ENCODE assay signal across 1 cellular context in the genomic region with DNA sequence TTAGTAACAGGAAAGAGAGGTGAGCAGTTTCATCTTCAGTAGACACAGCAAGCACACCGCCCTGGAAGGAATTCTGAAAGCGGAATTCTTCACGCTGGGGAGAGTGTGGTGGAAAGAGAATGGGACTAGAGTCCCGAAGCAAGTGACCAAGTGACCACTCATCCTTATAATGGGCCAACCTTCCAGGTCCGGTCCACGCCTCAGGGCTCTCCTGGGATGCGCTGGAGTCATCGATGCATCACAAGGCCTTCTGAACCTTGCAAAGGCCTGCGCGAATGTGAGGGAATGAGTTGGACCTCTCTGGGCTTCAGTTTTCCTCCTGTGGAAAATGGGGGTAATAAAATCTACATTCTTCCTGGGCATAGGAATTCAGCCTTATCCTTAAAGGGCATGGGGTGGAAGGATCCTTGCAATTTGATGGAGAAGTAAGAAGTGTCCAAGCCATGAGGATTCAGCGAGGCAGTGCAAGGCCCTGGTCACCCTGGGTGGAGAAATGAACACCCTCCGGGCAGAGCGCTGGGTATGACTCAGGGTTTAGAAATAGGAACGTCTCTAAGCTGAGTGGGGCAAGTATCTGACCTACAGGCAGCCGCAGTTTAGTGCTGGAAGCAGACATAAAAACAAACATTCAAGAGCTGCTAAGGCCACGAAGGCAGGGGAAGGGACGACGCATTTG.
TF ChIP-seq lines count a peak whose summit lies in the region.

No MANE protein-coding gene starts in this region.

TF ChIP-seq in HCT116, 20 proteins besides CTCF, POLR2A, EP300 and RAD21:
- TF ChIP-seq, protein P1, sequence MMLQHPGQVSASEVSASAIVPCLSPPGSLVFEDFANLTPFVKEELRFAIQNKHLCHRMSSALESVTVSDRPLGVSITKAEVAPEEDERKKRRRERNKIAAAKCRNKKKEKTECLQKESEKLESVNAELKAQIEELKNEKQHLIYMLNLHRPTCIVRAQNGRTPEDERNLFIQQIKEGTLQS (IDR thresholded peaks at IDR 0.05), result no peak
- TF ChIP-seq REST (IDR thresholded peaks at IDR 0.05; ENCODE audit: low read depth) (no peak), FOSL1 (IDR thresholded peaks at IDR 0.05; ENCODE audit: low read depth) (no peak), JUND (IDR thresholded peaks at IDR 0.05) (no peak), CEBPB (IDR thresholded peaks at IDR 0.05; ENCODE audit: low read depth) (no peak), POLR2AphosphoS5 (IDR thresholded peaks at IDR 0.05; ENCODE audit: low read depth, low read length) (no peak), EGR1 (IDR thresholded peaks at IDR 0.05; ENCODE audit: low read depth) (no peak), TCF7L2 (IDR thresholded peaks at IDR 0.05; ENCODE audit: borderline replicate concordance, extremely low read depth, insufficient read depth, insufficient read length) (no peak), YY1 (IDR thresholded peaks at IDR 0.05; ENCODE audit: extremely low read depth, insufficient replicate concordance, low read depth, low read length) (no peak), ELF1 (IDR thresholded peaks at IDR 0.05; ENCODE audit: borderline replicate concordance, low read depth) (no peak)
